Comparison of ENCODE assay signal across 1 cellular context in genomic region chr12:3042394-3042793, GRCh38.
A peak's percentile ranks its signal among the peaks of the same experiment; 100 is the strongest.
TF ChIP-seq lines count a peak whose summit lies in the region.

No MANE protein-coding gene starts in this region.

TF ChIP-seq in GM12878, 131 proteins besides CTCF, POLR2A, EP300 and RAD21 (continued from another document):
- TF ChIP-seq PBX3 (IDR thresholded peaks at IDR 0.05; ENCODE audit: insufficient replicate concordance, low read depth, low read length) = peak; percentile 78
- TF ChIP-seq ZNF217 (IDR thresholded peaks at IDR 0.05) = no peak
